ENCODE assay signal across 11 cellular contexts in genomic region chr4:89285735-89286134, GRCh38. TPM values are rescaled to one million over a fixed set of nuclear protein-coding genes. Genes with fewer than 3 reads are reported as not detected.
A peak's percentile ranks its signal among the peaks of the same experiment; 100 is the strongest.
DNase-seq lines count a peak whose midpoint lies in the region; ATAC-seq, FAIRE-seq and TF ChIP-seq lines count a peak whose summit lies in the region.
"Had no signal": no experiment of that assay in that cellular context is flagged by ENCODE, and none has a peak within 500 bp of the region (broad histone marks: within the 10 kb centered on the region; RNA-seq: fewer than 3 reads in every experiment).

No MANE protein-coding gene starts in this region.

- H3K36me3 ChIP-seq in CD8-positive, alpha-beta T cell (ENCODE audit: insufficient read depth, low read length), result no peaks in the 10 kb centered on the region
- H3K36me3 ChIP-seq in effector memory CD4-positive, alpha-beta T cell (ENCODE audit: control insufficient read depth, insufficient read depth, low read length), result no peaks in the 10 kb centered on the region
- no peaks in the 10 kb centered on the region for H3K36me3 ChIP-seq in spleen
- H3K36me3 ChIP-seq: uterus had no signal

- peak overlapping the region; percentile 63 for H3K4me2 ChIP-seq in A549

- POLR2A ChIA-PET in A549 (lab: Yijun Ruan, JAX), result no interaction called here
- POLR2A ChIA-PET in CD8-positive, alpha-beta T cell (lab: Charles Lee), result interaction anchor here (0.9 to 1.6 kb wide), 3 partner anchors 9 to 22 kb away, joined by 3 to 6 read pairs (median 5); partner anchors contain the start of gene GPRIN3

- peaks cover 7% of the 10 kb centered on the region for H3K36me3 Mint-ChIP-seq in CD8-positive, alpha-beta T cell

- CTCF ChIA-PET in A549 (lab: Yijun Ruan, JAX), result interaction anchor here (1.2 kb wide), 1 partner anchor 13 kb away, joined by 3 read pairs; no protein-coding TSS in a partner anchor
- CTCF ChIA-PET in CD8-positive, alpha-beta T cell (lab: Charles Lee), result interaction anchor here (1.2 to 3.7 kb wide), 2 partner anchors 8 to 31 kb away, joined by 4 to 14 read pairs; no protein-coding TSS in a partner anchor

- no peak for TF ChIP-seq POLR2A in A549 (IDR thresholded peaks at IDR 0.05; ENCODE audit: low read length)
- TF ChIP-seq POLR2A in spleen (IDR thresholded peaks at IDR 0.05), result no peak

- no peak for FAIRE-seq in A549 (lab: Jason Lieb, UNC)

- H3K27me3 Mint-ChIP-seq in CD8-positive, alpha-beta T cell (ENCODE audit: low read depth), result no peaks in the 10 kb centered on the region

- peak overlapping the region; percentile 53 for H3K4me3 Mint-ChIP-seq in CD8-positive, alpha-beta T cell
- H3K4me3 Mint-ChIP-seq: H9 had no signal

- H3K27ac ChIP-seq in A549, result peak overlapping the region; percentile 85 to 90
- no peak overlapping the region for H3K27ac ChIP-seq in CD8-positive, alpha-beta T cell (ENCODE audit: low read depth, low read length)
- H3K27ac ChIP-seq in effector memory CD4-positive, alpha-beta T cell (ENCODE audit: insufficient read depth, low read length, poor library complexity, severe bottlenecking), result peak overlapping the region; percentile 53
- H3K27ac ChIP-seq in spleen, result peak overlapping the region in 4 of 8 donors; percentile 65 to 87 (median 74)
- H3K27ac ChIP-seq: uterus had no signal

- 8% methylated on average over 2 of the region's 2 CpGs for WGBS in A549 (ENCODE audit: missing lambda C conversion rate)
- WGBS in spleen, 5 donors, result 20 to 41% (median 26%) methylated on average over 2 of the region's 2 CpGs

- no peak for TF ChIP-seq RAD21 in A549 (conservative IDR thresholded peaks at IDR 0.05 in 1 of 2, IDR thresholded peaks at IDR 0.05 in 1 of 2)

- H3K4me1 Mint-ChIP-seq in CD8-positive, alpha-beta T cell (ENCODE audit: low read depth), result peaks cover 89% of the 10 kb centered on the region

- no peak for TF ChIP-seq CTCF in A549 (IDR thresholded peaks at IDR 0.05)
- no peak for TF ChIP-seq CTCF in CD8-positive, alpha-beta T cell (IDR thresholded peaks at IDR 0.05)
- no peak for TF ChIP-seq CTCF in spleen (IDR thresholded peaks at IDR 0.05 in 8 of 11, conservative IDR thresholded peaks at IDR 0.05 in 3 of 11)

- H3K27ac Mint-ChIP-seq in CD8-positive, alpha-beta T cell, result peak overlapping the region; percentile 76
- H3K27ac Mint-ChIP-seq: H9 had no signal

- H3K9me3 ChIP-seq in A549 (0 out of 3 replicates have a peak, but pooled peaks cover 6% of the 10 kb centered on the region), spleen (no peaks in the 10 kb centered on the region)
- no peaks in the 10 kb centered on the region for H3K9me3 ChIP-seq in CD8-positive, alpha-beta T cell (ENCODE audit: low read length)
- no peaks in the 10 kb centered on the region for H3K9me3 ChIP-seq in effector memory CD4-positive, alpha-beta T cell (ENCODE audit: control insufficient read depth, low read length)
- H3K9me3 ChIP-seq: uterus had no signal

- DNase-seq in A549 (ENCODE audit: low read depth in 1 of 2, low spot score in 1 of 2) (no peak), spleen (no peak), kidney glomerular epithelial cell (lab: John Stamatoyannopoulos, UW) (no peak)
- no peak for DNase-seq in CD8-positive, alpha-beta T cell
- DNase-seq in effector memory CD4-positive, alpha-beta T cell, result no peak
- DNase-seq: H9; stimulated activated CD4-positive, alpha-beta T cell treated with anti-CD3 and anti-CD28 coated beads, Interleukin-1b, Interleukin-23, amount 100 ng/mL, for 48 hours; uterus had no signal

- TF ChIP-seq EP300 in A549 (IDR thresholded peaks at IDR 0.05), result no peak

- no peak overlapping the region for H3K4me3 ChIP-seq in A549
- H3K4me3 ChIP-seq in CD8-positive, alpha-beta T cell (ENCODE audit: low read depth, low read length), result no peak overlapping the region
- peak overlapping the region; percentile 5 for H3K4me3 ChIP-seq in effector memory CD4-positive, alpha-beta T cell (ENCODE audit: insufficient read depth, low read depth, low read length, poor library complexity, severe bottlenecking)
- H3K4me3 ChIP-seq in spleen, result no peak overlapping the region
- H3K4me3 ChIP-seq: uterus had no signal

- no peaks in the 10 kb centered on the region for H3K9me3 Mint-ChIP-seq in CD8-positive, alpha-beta T cell
- H3K9me3 Mint-ChIP-seq: H9 had no signal

- H3K4me1 ChIP-seq in A549, result peaks cover 81% of the 10 kb centered on the region
- peaks cover 52% of the 10 kb centered on the region for H3K4me1 ChIP-seq in CD8-positive, alpha-beta T cell (ENCODE audit: insufficient read depth, low read length)
- peaks cover 72% of the 10 kb centered on the region for H3K4me1 ChIP-seq in effector memory CD4-positive, alpha-beta T cell (ENCODE audit: control insufficient read depth, insufficient read depth, low read length, poor library complexity, severe bottlenecking)
- H3K4me1 ChIP-seq in spleen, result peaks cover 12 to 95% (median 44%) of the 10 kb centered on the region in 6 donors
- H3K4me1 ChIP-seq: uterus had no signal

- H3K27me3 ChIP-seq in CD8-positive, alpha-beta T cell (ENCODE audit: insufficient read depth, low read length), result no peaks in the 10 kb centered on the region
- no peaks in the 10 kb centered on the region for H3K27me3 ChIP-seq in effector memory CD4-positive, alpha-beta T cell (replicated peaks; ENCODE audit: control insufficient read depth, insufficient read depth, low read length, poor library complexity, severe bottlenecking)
- H3K27me3 ChIP-seq in spleen (replicated peaks in 1 of 7), result no peaks in the 10 kb centered on the region
- H3K27me3 ChIP-seq: uterus had no signal

- ATAC-seq in A549, result no peak
- no peak for ATAC-seq in CD8-positive, alpha-beta T cell
- peak; percentile 79 for ATAC-seq in HG03571 (IDR thresholded peaks at IDR 0.05; ENCODE audit: unreplicated experiment)
- no peak for ATAC-seq in GM21529 (IDR thresholded peaks at IDR 0.05; ENCODE audit: unreplicated experiment)
- ATAC-seq in GM18520 (IDR thresholded peaks at IDR 0.05; ENCODE audit: unreplicated experiment), result no peak

- intact Hi-C loops in CD8-positive, alpha-beta T cell (cut with DNase I, micrococcal nuclease), result loop anchor here (1.0 to 10.0 kb wide), 2 partner anchors 9 to 171 kb away; partner anchors contain the start of gene TIGD2 (in 1 of the 2)
- intact Hi-C loops in spleen (cut with DNase I; ENCODE audit: low total_unique reads), result no loop called here

TF ChIP-seq in A549, 52 proteins besides CTCF, POLR2A, EP300 and RAD21:
- TF ChIP-seq KDM1A (IDR thresholded peaks at IDR 0.05; ENCODE audit: low read depth) (no peak), RNF2 (IDR thresholded peaks at IDR 0.05; ENCODE audit: borderline replicate concordance, low read depth) (no peak), GATA3 (IDR thresholded peaks at IDR 0.05; ENCODE audit: borderline replicate concordance) (no peak), RARB (CRISPR knock-in tag; IDR thresholded peaks at IDR 0.05) (no peak), NPAS2 (CRISPR knock-in tag; IDR thresholded peaks at IDR 0.05; ENCODE audit: borderline replicate concordance) (no peak), TFCP2L1 (CRISPR knock-in tag; IDR thresholded peaks at IDR 0.05) (no peak), ATOH8 (CRISPR knock-in tag; IDR thresholded peaks at IDR 0.05; ENCODE audit: low read depth) (no peak), ZSCAN20 (CRISPR knock-in tag; IDR thresholded peaks at IDR 0.05) (no peak), USF2 (IDR thresholded peaks at IDR 0.05) (no peak)

RNA-seq across cellular contexts. Expression of gene GPRIN3, which starts 21.9 kb away (rescaled TPM):
- polyA plus RNA-seq in A549 (2011; rRNA removed) (18.7 and 23.2 TPM in 2 replicates), A549 (2017; fragmentation: RNase III; extraction: RNeasy Plus Mini Kit Qiagen cat#74134 plus additional on column Dnase treatment) (5.8 to 6.8 TPM (median 6.4 TPM) in 3 replicates), spleen (1 to 10 TPM; 1.6 to 2.2 (median 2.0) TPM)
- polyA plus RNA-seq in A549 (2012; cell fraction: cytosol; rRNA removed), result 1.9 and 2.6 TPM in 2 replicates
- polyA plus RNA-seq in A549 (2012; cell fraction: nucleus; rRNA removed), result 2.9 and 4.5 TPM in 2 replicates
- 47.3 and 56.1 TPM in 2 replicates for polyA minus RNA-seq in A549 (2011; rRNA and poly(A)+ RNA removed)
- 10 to 100 TPM; 32.1 to 34.4 TPM for total RNA-seq in CD8-positive, alpha-beta T cell
- total RNA-seq in spleen, result 10 to 100 TPM; 22.9 to 40.2 (median 29.5) TPM
